Comparison of ENCODE assay signal across 9 cellular contexts in the genomic region with DNA sequence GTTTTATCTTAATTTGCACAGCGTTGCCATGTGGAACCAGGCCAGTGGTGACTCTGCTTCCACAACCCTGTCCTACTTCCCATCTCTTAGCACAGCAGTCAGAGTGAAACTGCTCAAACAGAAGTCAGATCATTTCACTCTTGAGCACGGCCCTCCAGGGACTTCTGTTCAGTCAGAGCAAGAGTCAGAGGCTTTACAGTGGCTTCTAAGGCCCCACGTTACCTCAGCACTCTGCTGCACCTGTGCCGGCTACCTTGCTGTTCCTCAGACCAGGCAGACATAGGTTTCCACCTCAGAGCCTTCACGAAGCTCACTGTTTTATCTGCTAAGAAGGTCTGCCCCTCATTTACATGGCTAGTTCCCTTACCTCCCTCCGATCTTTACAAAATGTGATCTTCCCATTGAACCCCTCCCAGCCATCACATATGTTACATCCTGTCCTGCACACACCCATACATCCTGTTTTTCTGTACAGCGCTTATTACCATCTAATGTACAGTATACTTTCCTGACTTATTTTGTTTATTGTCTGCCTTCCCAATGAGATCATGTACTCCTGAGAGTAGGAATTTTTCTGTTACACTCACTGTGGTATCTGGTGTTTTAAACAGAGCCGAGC. TPM values are rescaled to one million over a fixed set of nuclear protein-coding genes. Genes with fewer than 3 reads are reported as not detected.
DNase-seq lines count a peak whose midpoint lies in the region; ATAC-seq and FAIRE-seq lines count a peak whose summit lies in the region.
"Had no signal": no experiment of that assay in that cellular context is flagged by ENCODE, and none has a peak within 500 bp of the region (broad histone marks: within the 10 kb centered on the region; RNA-seq: fewer than 3 reads in every experiment).

No MANE protein-coding gene starts in this region.

- no peaks in the 10 kb centered on the region for H3K27me3 ChIP-seq in MG63
- H3K27me3 ChIP-seq: adrenal gland had no signal

- H3K4me3 ChIP-seq in MG63 = no peak overlapping the region
- H3K4me3 ChIP-seq: adrenal gland had no signal

- DNase-seq in GM18507 (ENCODE audit: extremely low spot score, insufficient read length, low read depth) (peak; percentile 61), NAMALWA (ENCODE audit: low spot score) (peak; percentile 86), left lobe of liver (ENCODE audit: low spot score) (no peak), NCI-H748 (lab: John Stamatoyannopoulos, UW; ENCODE audit: unreplicated experiment) (no peak), MG63 (no peak), DMS 273 treated with DMSO at 0.1 percent for 48 hours (lab: John Stamatoyannopoulos, UW) (no peak), KBM-7 (no peak)

- peaks cover 57% of the 10 kb centered on the region for H3K36me3 ChIP-seq in MG63

- in situ Hi-C loops in KBM-7 (cut with MboI; ENCODE audit: low pct_unique_long_range_greater_than_20kb, low sequenced_read_pairs) = no loop called here

- ATAC-seq in GM21576 (IDR thresholded peaks at IDR 0.05; ENCODE audit: unreplicated experiment) (peak; percentile 97), left lobe of liver (peak; percentile 55)

- FAIRE-seq in GM18507 (lab: Jason Lieb, UNC) = peak; percentile 99

- no peaks in the 10 kb centered on the region for H3K9me3 ChIP-seq in MG63
- H3K9me3 ChIP-seq: adrenal gland had no signal

RNA-seq across cellular contexts. Expression of a gene that starts 41.6 kb away (rescaled TPM):
- total RNA-seq in left lobe of liver = 90.8 TPM
- total RNA-seq in MG63 (2014; rRNA removed; shearing (Covaris generic); ENCODE audit: low replicate concordance) = 106 and 137 TPM in 2 replicates

Comparison
In these comparisons a context has a peak if more than half of its experiments do, and no peak if none do; other contexts are left out.
1. DNase-seq: peak in GM18507 (single experiment) and NAMALWA (single experiment); none in left lobe of liver (single experiment), NCI-H748 (single experiment), MG63 (single experiment), DMS 273 treated with DMSO at 0.1 percent for 48 hours (single experiment) and KBM-7 (single experiment).